Comparison of ENCODE assay signal across 1 cellular context in the genomic region with DNA sequence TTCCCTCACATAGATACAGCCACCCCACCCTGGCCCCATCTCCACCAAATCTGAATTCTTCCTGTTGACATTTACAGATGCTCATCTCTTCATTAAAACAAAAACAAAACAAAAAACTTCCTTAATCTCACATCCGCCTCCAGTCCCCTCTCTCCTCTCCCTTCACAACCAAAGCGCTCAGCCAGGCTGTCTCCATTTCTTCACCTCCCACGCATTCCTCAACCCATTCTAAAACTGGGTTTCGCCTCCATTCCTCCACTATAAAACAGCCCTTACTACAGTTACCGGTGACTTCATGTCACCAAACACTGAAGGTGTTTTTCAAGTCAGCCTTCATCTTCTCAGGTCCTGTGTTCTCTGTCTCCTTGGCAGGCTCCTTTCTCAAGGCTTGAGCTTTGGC.
TF ChIP-seq lines count a peak whose summit lies in the region.

No MANE protein-coding gene starts in this region.

TF ChIP-seq in K562, 482 proteins besides CTCF, POLR2A, EP300 and RAD21:
- peak; percentile 82 for TF ChIP-seq EGR1 (conservative IDR thresholded peaks at IDR 0.05)
- TF ChIP-seq ZNF274 (IDR thresholded peaks at IDR 0.05; ENCODE audit: borderline replicate concordance, low read depth, low read length), result no peak
- 0 out of 2 replicates have a peak, but pooled peaks have one; percentile 23 for TF ChIP-seq ZEB2 (IDR thresholded peaks at IDR 0.05)
- peak; percentile 18 to 24; a peak in 1 of 4 replicates for TF ChIP-seq NRF1 (conservative IDR thresholded peaks at IDR 0.05 in 1 of 2, IDR thresholded peaks at IDR 0.05 in 1 of 2)
- TF ChIP-seq, protein P1, sequence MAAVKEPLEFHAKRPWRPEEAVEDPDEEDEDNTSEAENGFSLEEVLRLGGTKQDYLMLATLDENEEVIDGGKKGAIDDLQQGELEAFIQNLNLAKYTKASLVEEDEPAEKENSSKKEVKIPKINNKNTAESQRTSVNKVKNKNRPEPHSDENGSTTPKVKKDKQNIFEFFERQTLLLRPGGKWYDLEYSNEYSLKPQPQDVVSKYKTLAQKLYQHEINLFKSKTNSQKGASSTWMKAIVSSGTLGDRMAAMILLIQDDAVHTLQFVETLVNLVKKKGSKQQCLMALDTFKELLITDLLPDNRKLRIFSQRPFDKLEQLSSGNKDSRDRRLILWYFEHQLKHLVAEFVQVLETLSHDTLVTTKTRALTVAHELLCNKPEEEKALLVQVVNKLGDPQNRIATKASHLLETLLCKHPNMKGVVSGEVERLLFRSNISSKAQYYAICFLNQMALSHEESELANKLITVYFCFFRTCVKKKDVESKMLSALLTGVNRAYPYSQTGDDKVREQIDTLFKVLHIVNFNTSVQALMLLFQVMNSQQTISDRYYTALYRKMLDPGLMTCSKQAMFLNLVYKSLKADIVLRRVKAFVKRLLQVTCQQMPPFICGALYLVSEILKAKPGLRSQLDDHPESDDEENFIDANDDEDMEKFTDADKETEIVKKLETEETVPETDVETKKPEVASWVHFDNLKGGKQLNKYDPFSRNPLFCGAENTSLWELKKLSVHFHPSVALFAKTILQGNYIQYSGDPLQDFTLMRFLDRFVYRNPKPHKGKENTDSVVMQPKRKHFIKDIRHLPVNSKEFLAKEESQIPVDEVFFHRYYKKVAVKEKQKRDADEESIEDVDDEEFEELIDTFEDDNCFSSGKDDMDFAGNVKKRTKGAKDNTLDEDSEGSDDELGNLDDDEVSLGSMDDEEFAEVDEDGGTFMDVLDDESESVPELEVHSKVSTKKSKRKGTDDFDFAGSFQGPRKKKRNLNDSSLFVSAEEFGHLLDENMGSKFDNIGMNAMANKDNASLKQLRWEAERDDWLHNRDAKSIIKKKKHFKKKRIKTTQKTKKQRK (IDR thresholded peaks at IDR 0.05; ENCODE audit: borderline replicate concordance, low read depth, low read length), result no peak
